ENCODE assay signal across 2 cellular contexts in genomic region chr7:74070619-74070920, GRCh38.
TF ChIP-seq lines count a peak whose summit lies in the region.

No MANE protein-coding gene starts in this region.

TF ChIP-seq in HEK293, 187 proteins besides CTCF, POLR2A, EP300 and RAD21:
- TF ChIP-seq ZBTB20 (tag by site-specific recombination; IDR thresholded peaks at IDR 0.05): 0 out of 2 replicates have a peak, but pooled peaks have one; percentile 23
- TF ChIP-seq, protein P1, sequence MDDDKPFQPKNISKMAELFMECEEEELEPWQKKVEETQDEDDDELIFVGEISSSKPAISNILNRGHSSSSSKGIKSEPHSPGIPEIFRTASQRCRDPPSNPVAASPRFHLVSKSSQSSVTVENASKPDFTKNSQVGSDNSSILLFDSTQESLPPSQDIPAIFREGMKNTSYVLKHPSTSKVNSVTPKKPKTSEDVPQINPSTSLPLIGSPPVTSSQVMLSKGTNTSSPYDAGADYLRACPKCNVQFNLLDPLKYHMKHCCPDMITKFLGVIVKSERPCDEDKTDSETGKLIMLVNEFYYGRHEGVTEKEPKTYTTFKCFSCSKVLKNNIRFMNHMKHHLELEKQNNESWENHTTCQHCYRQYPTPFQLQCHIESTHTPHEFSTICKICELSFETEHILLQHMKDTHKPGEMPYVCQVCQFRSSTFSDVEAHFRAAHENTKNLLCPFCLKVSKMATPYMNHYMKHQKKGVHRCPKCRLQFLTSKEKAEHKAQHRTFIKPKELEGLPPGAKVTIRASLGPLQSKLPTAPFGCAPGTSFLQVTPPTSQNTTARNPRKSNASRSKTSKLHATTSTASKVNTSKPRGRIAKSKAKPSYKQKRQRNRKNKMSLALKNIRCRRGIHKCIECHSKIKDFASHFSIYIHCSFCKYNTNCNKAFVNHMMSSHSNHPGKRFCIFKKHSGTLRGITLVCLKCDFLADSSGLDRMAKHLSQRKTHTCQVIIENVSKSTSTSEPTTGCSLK (tag by site-specific recombination; IDR thresholded peaks at IDR 0.05): no peak

TF ChIP-seq in K562, 482 proteins besides CTCF, POLR2A, EP300 and RAD21:
- no peak for TF ChIP-seq NFRKB (IDR thresholded peaks at IDR 0.05; ENCODE audit: low read depth)
- no peak for TF ChIP-seq TRIM25 (IDR thresholded peaks at IDR 0.05; ENCODE audit: borderline replicate concordance)
- no peak for TF ChIP-seq ADNP (tag; IDR thresholded peaks at IDR 0.05)
- TF ChIP-seq NFIX (CRISPR knock-in tag; IDR thresholded peaks at IDR 0.05; ENCODE audit: low read depth): no peak
- no peak for TF ChIP-seq CBFA2T2 (conservative IDR thresholded peaks at IDR 0.05)
